ENCODE assay signal across 18 cellular contexts in the genomic region with DNA sequence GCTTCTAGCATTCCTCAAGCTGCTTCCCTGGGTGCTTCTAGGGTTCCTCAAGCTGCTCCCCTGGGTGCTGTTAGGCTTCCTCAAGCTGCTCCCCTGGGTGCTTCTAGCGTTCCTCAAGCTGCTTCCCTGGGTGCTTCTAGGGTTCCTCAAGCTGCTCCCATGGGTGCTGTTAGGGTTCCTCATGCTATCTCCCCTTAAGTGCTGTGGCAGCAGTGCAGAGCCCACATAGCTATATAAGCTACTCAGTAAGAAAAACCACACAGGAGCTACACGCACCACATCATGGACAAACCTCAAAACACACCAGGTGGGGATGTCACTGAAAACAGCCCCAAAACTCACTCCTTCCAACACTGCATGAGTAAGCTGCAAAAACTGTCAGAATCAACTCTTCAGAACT. TPM values are rescaled to one million over a fixed set of nuclear protein-coding genes. Genes with fewer than 3 reads are reported as not detected.
DNase-seq lines count a peak whose midpoint lies in the region; ATAC-seq and TF ChIP-seq lines count a peak whose summit lies in the region.
"Had no signal": no experiment of that assay in that cellular context is flagged by ENCODE, and none has a peak within 500 bp of the region (broad histone marks: within the 10 kb centered on the region; RNA-seq: fewer than 3 reads in every experiment).

No MANE protein-coding gene starts in this region.

- intact Hi-C loops in CD4-positive, alpha-beta T cell (cut with DNase I, micrococcal nuclease) = no loop called here
- intact Hi-C loops in activated B cell treated with CpG ODN at 0.5 μM for 24 hours (cut with micrococcal nuclease) = loop anchor here (2.0 kb wide), 1 partner anchor 54 kb away; a partner anchor contains a TSS

- H3K9me3 Mint-ChIP-seq in CD4-positive, alpha-beta T cell = no peaks in the 10 kb centered on the region
- H3K9me3 Mint-ChIP-seq in activated B cell treated with CpG ODN at 0.5 μM for 24 hours (no peaks in the 10 kb centered on the region), immature natural killer cell (no peaks in the 10 kb centered on the region)
- H3K9me3 Mint-ChIP-seq: CD14-positive monocyte, HFFc6 had no signal

- peak; percentile 51 to 63 for ATAC-seq in activated CD4-positive, CD25-positive, alpha-beta regulatory T cell treated with anti-CD3 and anti-CD28 coated beads, Interleukin-2, amount 50 U/mL, for 24 hours
- peak; percentile 75 for ATAC-seq in CD4-positive, alpha-beta T cell (ENCODE audit: poor library complexity)
- ATAC-seq in activated B cell treated with CpG ODN at 0.5 μM for 24 hours (ENCODE audit: low read depth) (peak; percentile 40), foreskin keratinocyte (no peak)

- DNase-seq in activated CD4-positive, CD25-positive, alpha-beta regulatory T cell (lab: John Stamatoyannopoulos, UW) = no peak
- DNase-seq in CD4-positive, alpha-beta T cell = peak in 1 of 10 experiments; percentile 18
- DNase-seq in activated B cell treated with CpG ODN at 0.5 μM for 24 hours (no peak), immature natural killer cell (no peak), NCI-H2107 treated with DMSO at 0.1 percent for 48 hours (lab: John Stamatoyannopoulos, UW; ENCODE audit: unreplicated experiment) (no peak), foreskin keratinocyte (no peak), 8988T (no peak)
- DNase-seq: amygdala, endodermal cell, HFFc6, kidney, mesendoderm, NCI-H1694 treated with DMSO at 0.1 percent for 48 hours, NCI-H226, retina, RPMI8226 had no signal

- POLR2A ChIA-PET in CD4-positive, alpha-beta T cell (lab: Charles Lee) = interaction anchor here (0.8 to 1.9 kb wide), 10 partner anchors 9 to 94 kb away, joined by 3 to 11 read pairs (median 4); a partner anchor contains a TSS
- POLR2A ChIA-PET in activated B cell treated with CpG ODN at 0.5 μM for 24 hours (lab: Charles Lee) = interaction anchor here (0.7 to 1.7 kb wide), 5 partner anchors 22 to 53 kb away, joined by 3 to 7 read pairs (median 3); a partner anchor contains a TSS

- H3K27me3 Mint-ChIP-seq in CD4-positive, alpha-beta T cell = no peaks in the 10 kb centered on the region
- no peaks in the 10 kb centered on the region for H3K27me3 Mint-ChIP-seq in activated B cell treated with CpG ODN at 0.5 μM for 24 hours
- H3K27me3 Mint-ChIP-seq in immature natural killer cell (ENCODE audit: low read depth in 3 of 3) = peaks cover 6 to 11% (median 10%) of the 10 kb centered on the region in 3 donors

- peak overlapping the region; percentile 43 for H3K27ac Mint-ChIP-seq in CD4-positive, alpha-beta T cell
- H3K27ac Mint-ChIP-seq in activated B cell treated with CpG ODN at 0.5 μM for 24 hours (no peak overlapping the region), immature natural killer cell (peak overlapping the region in 1 of 6 donors; percentile 60)
- H3K27ac Mint-ChIP-seq: endodermal cell, HFFc6 had no signal

- H3K4me1 ChIP-seq in foreskin keratinocyte = peaks cover 24% of the 10 kb centered on the region

- peak overlapping the region; percentile 52 for H3K4me3 Mint-ChIP-seq in CD4-positive, alpha-beta T cell
- no peak overlapping the region for H3K4me3 Mint-ChIP-seq in activated B cell treated with CpG ODN at 0.5 μM for 24 hours
- peak overlapping the region in 3 of 5 donors; percentile 2 to 36 (median 12) for H3K4me3 Mint-ChIP-seq in immature natural killer cell
- H3K4me3 Mint-ChIP-seq: CD14-positive monocyte, endodermal cell, HFFc6 had no signal

- H3K4me1 Mint-ChIP-seq in CD4-positive, alpha-beta T cell (ENCODE audit: low read depth) = peaks cover 80% of the 10 kb centered on the region
- peaks cover 62% of the 10 kb centered on the region for H3K4me1 Mint-ChIP-seq in activated B cell treated with CpG ODN at 0.5 μM for 24 hours
- peaks cover 73 to 82% of the 10 kb centered on the region in 2 donors for H3K4me1 Mint-ChIP-seq in immature natural killer cell

- no peaks in the 10 kb centered on the region for H3K9me3 ChIP-seq in CD4-positive, alpha-beta T cell (ENCODE audit: control insufficient read depth, low read length)

- peaks cover 19% of the 10 kb centered on the region for H3K36me3 Mint-ChIP-seq in CD4-positive, alpha-beta T cell (ENCODE audit: low read depth)
- H3K36me3 Mint-ChIP-seq in activated B cell treated with CpG ODN at 0.5 μM for 24 hours (ENCODE audit: low read depth) (peaks cover 16% of the 10 kb centered on the region), immature natural killer cell (no peaks in the 10 kb centered on the region)

- no peak overlapping the region for H3K27ac ChIP-seq in CD4-positive, alpha-beta T cell (ENCODE audit: low read depth, low read length)
- H3K27ac ChIP-seq in foreskin keratinocyte = no peak overlapping the region

- CTCF ChIA-PET in CD4-positive, alpha-beta T cell (lab: Charles Lee) = interaction anchor here (0.7 to 1.0 kb wide), 2 partner anchors 35 to 53 kb away, joined by 3 to 4 read pairs; a partner anchor contains a TSS
- CTCF ChIA-PET in activated B cell treated with CpG ODN at 0.5 μM for 24 hours (lab: Charles Lee) = no interaction called here

- H3K27me3 ChIP-seq in CD4-positive, alpha-beta T cell (ENCODE audit: control insufficient read depth, insufficient read depth, low read length) = no peaks in the 10 kb centered on the region
- H3K27me3 ChIP-seq in foreskin keratinocyte = no peaks in the 10 kb centered on the region

- no peak for TF ChIP-seq CTCF in CD4-positive, alpha-beta T cell (IDR thresholded peaks at IDR 0.05)
- TF ChIP-seq CTCF in activated B cell treated with CpG ODN at 0.5 μM for 24 hours (IDR thresholded peaks at IDR 0.05) (no peak), foreskin keratinocyte (conservative IDR thresholded peaks at IDR 0.05) (no peak)

RNA-seq across cellular contexts. Expression of a gene that starts 35.2 kb away (rescaled TPM):
- 100 to 1,000 TPM; 200 to 211 TPM for total RNA-seq in CD4-positive, alpha-beta T cell
- 216 and 243 TPM in 2 replicates for total RNA-seq in activated B cell treated with CpG ODN at 0.5 μM for 24 hours
- 10 to 100 TPM in 1 of 3 donors, 1 to 10 TPM in 2; 3.7 to 14.3 (median 8.5) TPM for polyA plus RNA-seq in immature natural killer cell
- total RNA-seq in foreskin keratinocyte = 67.0 and 73.2 TPM in 2 replicates
- polyA plus RNA-seq in foreskin keratinocyte = 45.8 and 54.3 TPM in 2 replicates

RNA-seq across cellular contexts. Expression of a gene that starts 53.0 kb away (rescaled TPM):
- 100 to 1,000 TPM; 163 to 167 TPM for total RNA-seq in CD4-positive, alpha-beta T cell
- total RNA-seq in activated B cell treated with CpG ODN at 0.5 μM for 24 hours = 84.7 and 102 TPM in 2 replicates
- polyA plus RNA-seq in immature natural killer cell = 10 to 100 TPM; 39.7 to 48.4 (median 41.0) TPM
- 66.2 and 70.7 TPM in 2 replicates for total RNA-seq in foreskin keratinocyte
- polyA plus RNA-seq in foreskin keratinocyte = 52.7 and 53.6 TPM in 2 replicates
